In the genomic region with DNA sequence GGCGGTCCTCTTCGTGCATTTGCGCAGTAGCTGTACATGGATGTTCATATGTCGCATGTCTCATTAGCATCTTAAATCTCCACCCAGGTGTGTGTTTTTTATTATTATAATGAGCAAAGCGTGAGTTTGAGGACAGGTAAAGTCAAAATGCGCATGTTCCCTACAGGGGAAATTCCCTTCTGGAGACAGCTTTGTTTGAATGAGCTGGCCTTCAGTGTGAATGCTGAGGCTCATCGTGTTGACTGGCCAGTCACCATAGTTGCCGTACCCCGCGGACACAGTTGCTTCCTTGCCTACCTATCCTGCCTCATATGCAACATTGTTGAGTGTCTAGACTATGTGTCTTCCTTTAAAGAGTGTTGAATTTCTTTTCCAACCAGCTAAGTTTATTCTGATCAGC, we compare ENCODE assay signal across 24 cellular contexts. TPM values are rescaled to one million over a fixed set of nuclear protein-coding genes. Genes with fewer than 3 reads are reported as not detected.
"Had no signal": no experiment of that assay in that cellular context is flagged by ENCODE, and none has a peak within 500 bp of the region (broad histone marks: within the 10 kb centered on the region; RNA-seq: fewer than 3 reads in every experiment).

No MANE protein-coding gene starts in this region.

- H3K36me3 ChIP-seq: esophagus squamous epithelium, neutrophil, sigmoid colon, tibial nerve had no signal

- H3K9me3 ChIP-seq: neutrophil, testis had no signal

- H3K4me1 ChIP-seq: psoas muscle had no signal

- H3K4me3 ChIP-seq: esophagus squamous epithelium, psoas muscle, sigmoid colon, skin epidermis, testis, tibial nerve had no signal

- H3K27ac ChIP-seq: epithelial cell of prostate, esophagus squamous epithelium, neutrophil, psoas muscle, sigmoid colon, skin epidermis, testis, tibial nerve had no signal

- H3K27ac Mint-ChIP-seq: dendritic cell treated with granulocyte-macrophage colony-stimulating factor and Interleukin-4, amounts not matched to agents 40 ng/mL and 50 ng/mL, for 4 days; effector memory CD8-positive, alpha-beta T cell; naive B cell; nephron progenitor cell; stimulated activated naive B cell treated with anti-CD40 and anti-IgM and Interleukin-4, amounts not matched to agents 10 μg/mL and 1 μg/mL and 100 μg/mL, for 72 hours; stimulated activated naive CD8-positive, alpha-beta T cell treated with anti-CD3 and anti-CD28 coated beads, Interleukin-15, amount 100 ng/mL, for 72 hours had no signal

- H3K27me3 ChIP-seq: sigmoid colon, testis, tibial nerve had no signal

- DNase-seq: cerebellar nuclear complex; effector memory CD8-positive, alpha-beta T cell; esophagus squamous epithelium; foreskin fibroblast; islet precursor cell; naive B cell; nephron progenitor cell; psoas muscle; sigmoid colon; stimulated activated CD4-positive, alpha-beta T cell treated with anti-CD3 and anti-CD28 coated beads, Interleukin-2, amount 100 ng/mL, for 24 hours; stimulated activated CD4-positive, alpha-beta T cell treated with anti-CD3 and anti-CD28 coated beads, Interleukin-4, amount 100 ng/mL, for 4 hours; stimulated activated naive B cell treated with anti-CD40 and anti-IgM and Interleukin-4, amounts not matched to agents 10 μg/mL and 1 μg/mL and 100 μg/mL, for 72 hours; stimulated activated naive CD8-positive, alpha-beta T cell treated with anti-CD3 and anti-CD28 coated beads, Interleukin-15, amount 100 ng/mL, for 72 hours; testis had no signal

- ATAC-seq: effector memory CD8-positive, alpha-beta T cell; left lobe of liver; psoas muscle; stimulated activated naive B cell treated with anti-CD40 and anti-IgM and Interleukin-4, amounts not matched to agents 10 μg/mL and 1 μg/mL and 100 μg/mL, for 72 hours; stimulated activated naive CD8-positive, alpha-beta T cell treated with anti-CD3 and anti-CD28 coated beads, Interleukin-15, amount 100 ng/mL, for 72 hours had no signal

- H3K4me3 Mint-ChIP-seq: dendritic cell treated with granulocyte-macrophage colony-stimulating factor and Interleukin-4, amounts not matched to agents 40 ng/mL and 50 ng/mL, for 4 days; effector memory CD8-positive, alpha-beta T cell; nephron progenitor cell; stimulated activated naive B cell treated with anti-CD40 and anti-IgM and Interleukin-4, amounts not matched to agents 10 μg/mL and 1 μg/mL and 100 μg/mL, for 72 hours; stimulated activated naive CD8-positive, alpha-beta T cell treated with anti-CD3 and anti-CD28 coated beads, Interleukin-15, amount 100 ng/mL, for 72 hours had no signal

- H3K4me1 Mint-ChIP-seq: naive B cell; nephron progenitor cell; stimulated activated naive B cell treated with anti-CD40 and anti-IgM and Interleukin-4, amounts not matched to agents 10 μg/mL and 1 μg/mL and 100 μg/mL, for 72 hours; stimulated activated naive CD8-positive, alpha-beta T cell treated with anti-CD3 and anti-CD28 coated beads, Interleukin-15, amount 100 ng/mL, for 72 hours had no signal

RNA-seq across cellular contexts. Expression of a gene that starts 13.6 kb away (rescaled TPM):
- total RNA-seq: esophagus squamous epithelium, left lobe of liver, lower leg skin, osteoblast, psoas muscle, sigmoid colon, subcutaneous adipose tissue, tibial nerve, urinary bladder had no signal
- polyA plus RNA-seq: psoas muscle, sigmoid colon, urinary bladder had no signal
